Comparison of ENCODE assay signal across 7 cellular contexts in the genomic region with DNA sequence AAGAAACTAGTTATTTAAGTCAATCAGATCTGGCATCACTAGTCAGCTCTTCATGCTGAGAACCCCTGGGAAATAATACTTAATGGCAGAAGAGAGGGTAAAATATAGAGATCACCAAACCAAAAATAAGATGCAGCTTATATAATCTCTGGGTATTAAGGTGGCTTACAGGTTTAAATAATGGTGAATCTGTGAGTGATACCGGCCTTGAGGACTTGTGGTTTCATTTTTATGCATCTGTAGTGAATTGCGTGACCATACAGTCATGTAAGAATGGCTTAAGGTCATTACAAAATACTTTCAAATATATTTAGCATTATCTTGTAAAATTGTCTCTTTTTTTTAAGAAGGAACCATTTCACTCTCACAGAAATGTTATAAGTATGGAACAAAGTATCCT.
DNase-seq lines count a peak whose midpoint lies in the region; ATAC-seq, FAIRE-seq and TF ChIP-seq lines count a peak whose summit lies in the region.
"Not testable (repeated sequence)": the region's sequence is repeated elsewhere in the genome, so short reads cannot be mapped to it uniquely, and the experiment has no call there.

No MANE protein-coding gene starts in this region.

- peak; percentile 46 for ATAC-seq in GM18868 (IDR thresholded peaks at IDR 0.05; ENCODE audit: unreplicated experiment)
- ATAC-seq in GM21526 (IDR thresholded peaks at IDR 0.05; ENCODE audit: low FRiP score, unreplicated experiment): peak; percentile 45
- peak; percentile 42 for ATAC-seq in HG02852 (IDR thresholded peaks at IDR 0.05; ENCODE audit: unreplicated experiment)
- ATAC-seq in HG02884 (IDR thresholded peaks at IDR 0.05; ENCODE audit: unreplicated experiment): peak; percentile 37
- peak; percentile 48 for ATAC-seq in HG03432 (IDR thresholded peaks at IDR 0.05; ENCODE audit: unreplicated experiment)

- H3K36me3 ChIP-seq in Karpas-422 (ENCODE audit: insufficient read depth, low read length): not testable (repeated sequence)

- peak overlapping the region; percentile 61 for H3K4me2 ChIP-seq in Karpas-422 (ENCODE audit: low read depth, low read length, poor library complexity, severe bottlenecking)

- TF ChIP-seq POLR2A in GM12892 (IDR thresholded peaks at IDR 0.05; ENCODE audit: low read depth, low read length): not testable (repeated sequence)

- peak; percentile 40 for FAIRE-seq in GM12892 (lab: Jason Lieb, UNC)

- not testable (repeated sequence) for DNase-seq in GM12892 (ENCODE audit: insufficient read length)
- peak; percentile 53 for DNase-seq in Karpas-422

- H3K9me3 ChIP-seq in Karpas-422 (ENCODE audit: low read length): not testable (repeated sequence)

- not testable (repeated sequence) for H3K79me2 ChIP-seq in Karpas-422 (ENCODE audit: low read length)

- H3K4me3 ChIP-seq in Karpas-422 (ENCODE audit: low read length): not testable (repeated sequence)

- not testable (repeated sequence) for H3K9ac ChIP-seq in Karpas-422 (ENCODE audit: low read length)

- H4K20me1 ChIP-seq in Karpas-422 (ENCODE audit: insufficient read depth, low read depth, low read length): not testable (repeated sequence)

- peaks cover 20% of the 10 kb centered on the region for H3K4me1 ChIP-seq in Karpas-422 (ENCODE audit: low read length)

- H3K27me3 ChIP-seq in Karpas-422 (ENCODE audit: low read length): not testable (repeated sequence)

- not testable (repeated sequence) for H2AFZ ChIP-seq in Karpas-422 (ENCODE audit: low read length)

- H3K27ac ChIP-seq in Karpas-422 (ENCODE audit: low read length): peak overlapping the region; percentile 87

- H3K9me2 ChIP-seq in Karpas-422 (replicated peaks; ENCODE audit: insufficient read depth, low read length): not testable (repeated sequence)
